In genomic region chr2:79275863-79276262, GRCh38 we compare ENCODE assay signal across 36 cellular contexts.
"Had no signal": no experiment of that assay in that cellular context is flagged by ENCODE, and none has a peak within 500 bp of the region (broad histone marks: within the 10 kb centered on the region; RNA-seq: fewer than 3 reads in every experiment).

No MANE protein-coding gene starts in this region.

- H3K27ac Mint-ChIP-seq: activated B cell treated with CpG ODN at 0.5 μM for 24 hours; activated CD4-positive, alpha-beta memory T cell treated with anti-CD3 and anti-CD28 coated beads for 36 hours; activated CD4-positive, alpha-beta T cell treated with anti-CD3 and anti-CD28 coated beads, Interleukin-2, amount 10 ng/mL, durations not matched to agents 24 days and 14 days; activated CD8-positive, alpha-beta memory T cell treated with anti-CD3 and anti-CD28 coated beads, Interleukin-2, amount 10 ng/mL, durations not matched to agents 7 days and 5 days; activated CD8-positive, alpha-beta T cell treated with anti-CD3 and anti-CD28 coated beads, Interleukin-2, amount 10 ng/mL, durations not matched to agents 7 days and 5 days; activated naive CD4-positive, alpha-beta T cell treated with anti-CD3 and anti-CD28 coated beads, Interleukin-2, amount 10 ng/mL, durations not matched to agents 7 days and 5 days; activated naive CD4-positive, alpha-beta T cell treated with anti-CD3 and anti-CD28 coated beads, Interleukin-2, amount 50 U/mL, for 24 hours; activated naive CD8-positive, alpha-beta T cell; activated naive CD8-positive, alpha-beta T cell treated with anti-CD3 and anti-CD28 coated beads, Interleukin-2, amount 10 ng/mL, durations not matched to agents 7 days and 5 days; activated naive CD8-positive, alpha-beta T cell treated with anti-CD3 and anti-CD28 coated beads, Interleukin-2, amount 50 U/mL, for 24 hours; activated T-cell treated with anti-CD3 and anti-CD28 coated beads, Interleukin-2, amount 50 U/mL, for 24 hours; activated T-helper 2 cell treated with anti-CD3 and anti-CD28 coated beads, Interferon-gamma antibody, Interleukin-2, Interleukin-4, amounts not matched to agents 10 μg/mL and 5 μg/mL and 100 μg/mL, durations not matched to agents 14 hours and 24 hours and 36 hours; brain; T-helper 1 cell treated with Interleukin-12 subunit alpha and Interleukin-12 subunit beta and Interleukin-4 antibody, amounts not matched to agents 30 μg/mL and 1 μg/mL, for 36 hours; T-helper 2 cell treated with Interferon-gamma antibody and Interleukin-4, amounts not matched to agents 5 μg/mL and 100 μg/mL, for 36 hours had no signal

- H3K4me1 ChIP-seq: ascending aorta had no signal

- H3K27ac ChIP-seq: ascending aorta, cardiac muscle cell, WERI-Rb-1 had no signal

- H3K27me3 ChIP-seq: ascending aorta, cardiac muscle cell had no signal

- H3K4me1 Mint-ChIP-seq: activated B cell treated with CpG ODN at 0.5 μM for 24 hours; activated CD4-positive, alpha-beta T cell treated with anti-CD3 and anti-CD28 coated beads, Interleukin-2, amount 10 ng/mL, durations not matched to agents 24 days and 14 days; activated CD8-positive, alpha-beta memory T cell treated with anti-CD3 and anti-CD28 coated beads, Interleukin-2, amount 10 ng/mL, durations not matched to agents 7 days and 5 days; activated naive CD4-positive, alpha-beta T cell treated with anti-CD3 and anti-CD28 coated beads, Interleukin-2, amount 10 ng/mL, durations not matched to agents 7 days and 5 days; activated naive CD4-positive, alpha-beta T cell treated with anti-CD3 and anti-CD28 coated beads, Interleukin-2, amount 50 U/mL, for 24 hours; activated naive CD8-positive, alpha-beta T cell treated with anti-CD3 and anti-CD28 coated beads, Interleukin-2, amount 10 ng/mL, durations not matched to agents 7 days and 5 days; activated naive CD8-positive, alpha-beta T cell treated with anti-CD3 and anti-CD28 coated beads, Interleukin-2, amount 50 U/mL, for 24 hours; brain; central memory CD8-positive, alpha-beta T cell had no signal

- H3K4me3 ChIP-seq: ascending aorta, cardiac muscle cell had no signal

- H3K9me3 Mint-ChIP-seq: activated naive CD4-positive, alpha-beta T cell treated with anti-CD3 and anti-CD28 coated beads, Interleukin-2, amount 50 U/mL, for 24 hours had no signal

- H3K9me3 ChIP-seq: ascending aorta had no signal

- H3K36me3 Mint-ChIP-seq: activated CD4-positive, alpha-beta memory T cell treated with anti-CD3 and anti-CD28 coated beads for 36 hours; activated CD8-positive, alpha-beta memory T cell treated with anti-CD3 and anti-CD28 coated beads, Interleukin-2, amount 10 ng/mL, durations not matched to agents 7 days and 5 days; activated naive CD4-positive, alpha-beta T cell treated with anti-CD3 and anti-CD28 coated beads, Interleukin-2, amount 10 ng/mL, durations not matched to agents 7 days and 5 days; activated naive CD4-positive, alpha-beta T cell treated with anti-CD3 and anti-CD28 coated beads, Interleukin-2, amount 50 U/mL, for 24 hours; activated naive CD8-positive, alpha-beta T cell; activated naive CD8-positive, alpha-beta T cell treated with anti-CD3 and anti-CD28 coated beads, Interleukin-2, amount 10 ng/mL, durations not matched to agents 7 days and 5 days; brain had no signal

- DNase-seq: activated B cell treated with CpG ODN at 0.5 μM for 24 hours; activated CD4-positive, alpha-beta memory T cell treated with anti-CD3 and anti-CD28 coated beads for 36 hours; activated CD4-positive, alpha-beta T cell treated with anti-CD3 and anti-CD28 coated beads for 4 hours; activated CD4-positive, alpha-beta T cell treated with anti-CD3 and anti-CD28 coated beads, Interleukin-2, amount 10 ng/mL, durations not matched to agents 24 days and 14 days; activated CD4-positive, alpha-beta T cell treated with anti-CD3 and anti-CD28 coated beads, Interleukin-2, amount 50 U/mL, for 1 hour; activated CD4-positive, alpha-beta T cell treated with anti-CD3 and anti-CD28 coated beads, Interleukin-2, amount 50 U/mL, for 4 hours; activated CD4-positive, CD25-positive, alpha-beta regulatory T cell treated with anti-CD3 and anti-CD28 coated beads, Interleukin-2, amount 50 U/mL, for 72 hours; activated CD8-positive, alpha-beta memory T cell treated with anti-CD3 and anti-CD28 coated beads for 24 hours; activated CD8-positive, alpha-beta memory T cell treated with anti-CD3 and anti-CD28 coated beads, Interleukin-2, amount 10 ng/mL, durations not matched to agents 7 days and 5 days; activated CD8-positive, alpha-beta memory T cell treated with anti-CD3 and anti-CD28 coated beads, Interleukin-2, amount 50 U/mL, for 48 hours; activated CD8-positive, alpha-beta T cell treated with anti-CD3 and anti-CD28 coated beads, Interleukin-2, amount 10 ng/mL, durations not matched to agents 7 days and 5 days; activated effector memory CD4-positive, alpha-beta T cell treated with Interleukin-2 at 50 U/mL for 16 hours; activated gamma-delta T cell; activated naive CD4-positive, alpha-beta T cell treated with anti-CD3 and anti-CD28 coated beads, Interleukin-2, amount 10 ng/mL, durations not matched to agents 7 days and 5 days; activated naive CD4-positive, alpha-beta T cell treated with Interleukin-2 at 50 U/mL for 16 hours; activated naive CD8-positive, alpha-beta T cell treated with anti-CD3 and anti-CD28 coated beads, Interleukin-2, amount 10 ng/mL, durations not matched to agents 7 days and 5 days; activated naive CD8-positive, alpha-beta T cell treated with anti-CD3 and anti-CD28 coated beads, Interleukin-2, amount 50 U/mL, for 24 hours; activated T-cell treated with anti-CD3 and anti-CD28 coated beads, Interleukin-2, amount 50 U/mL, for 24 hours; activated T-cell treated with anti-CD3 and anti-CD28 coated beads, Interleukin-2, amount 50 U/mL, for 48 hours; amygdala; anterior cingulate cortex; caudate nucleus; cerebellar nuclear complex; T-helper 1 cell; T-helper 2 cell; T-helper 9 cell; WERI-Rb-1 had no signal

- H3K4me3 Mint-ChIP-seq: activated B cell treated with CpG ODN at 0.5 μM for 24 hours; activated CD4-positive, alpha-beta memory T cell treated with anti-CD3 and anti-CD28 coated beads for 36 hours; activated CD4-positive, alpha-beta T cell treated with anti-CD3 and anti-CD28 coated beads, Interleukin-2, amount 10 ng/mL, durations not matched to agents 24 days and 14 days; activated CD8-positive, alpha-beta memory T cell treated with anti-CD3 and anti-CD28 coated beads, Interleukin-2, amount 10 ng/mL, durations not matched to agents 7 days and 5 days; activated CD8-positive, alpha-beta T cell treated with anti-CD3 and anti-CD28 coated beads, Interleukin-2, amount 10 ng/mL, durations not matched to agents 7 days and 5 days; activated naive CD4-positive, alpha-beta T cell treated with anti-CD3 and anti-CD28 coated beads, Interleukin-2, amount 10 ng/mL, durations not matched to agents 7 days and 5 days; activated naive CD4-positive, alpha-beta T cell treated with anti-CD3 and anti-CD28 coated beads, Interleukin-2, amount 50 U/mL, for 24 hours; activated naive CD8-positive, alpha-beta T cell; activated naive CD8-positive, alpha-beta T cell treated with anti-CD3 and anti-CD28 coated beads, Interleukin-2, amount 10 ng/mL, durations not matched to agents 7 days and 5 days; activated naive CD8-positive, alpha-beta T cell treated with anti-CD3 and anti-CD28 coated beads, Interleukin-2, amount 50 U/mL, for 24 hours; activated T-cell treated with anti-CD3 and anti-CD28 coated beads, Interleukin-2, amount 50 U/mL, for 24 hours; brain; central memory CD8-positive, alpha-beta T cell; T-helper 1 cell treated with Interleukin-12 subunit alpha and Interleukin-12 subunit beta and Interleukin-4 antibody, amounts not matched to agents 30 μg/mL and 1 μg/mL, for 36 hours; T-helper 2 cell treated with Interferon-gamma antibody and Interleukin-4, amounts not matched to agents 5 μg/mL and 100 μg/mL, for 36 hours had no signal

- H3K27me3 Mint-ChIP-seq: activated B cell treated with CpG ODN at 0.5 μM for 24 hours; activated CD4-positive, alpha-beta memory T cell treated with anti-CD3 and anti-CD28 coated beads for 36 hours; activated CD4-positive, alpha-beta T cell treated with anti-CD3 and anti-CD28 coated beads, Interleukin-2, amount 10 ng/mL, durations not matched to agents 24 days and 14 days; activated CD8-positive, alpha-beta memory T cell treated with anti-CD3 and anti-CD28 coated beads, Interleukin-2, amount 10 ng/mL, durations not matched to agents 7 days and 5 days; activated naive CD4-positive, alpha-beta T cell treated with anti-CD3 and anti-CD28 coated beads, Interleukin-2, amount 10 ng/mL, durations not matched to agents 7 days and 5 days; activated naive CD4-positive, alpha-beta T cell treated with anti-CD3 and anti-CD28 coated beads, Interleukin-2, amount 50 U/mL, for 24 hours; activated naive CD8-positive, alpha-beta T cell; activated naive CD8-positive, alpha-beta T cell treated with anti-CD3 and anti-CD28 coated beads, Interleukin-2, amount 10 ng/mL, durations not matched to agents 7 days and 5 days; activated naive CD8-positive, alpha-beta T cell treated with anti-CD3 and anti-CD28 coated beads, Interleukin-2, amount 50 U/mL, for 24 hours; activated T-cell treated with anti-CD3 and anti-CD28 coated beads, Interleukin-2, amount 50 U/mL, for 24 hours; central memory CD8-positive, alpha-beta T cell had no signal

- ATAC-seq: activated CD8-positive, alpha-beta memory T cell treated with anti-CD3 and anti-CD28 coated beads, Interleukin-2, amount 10 ng/mL, durations not matched to agents 7 days and 5 days; activated CD8-positive, alpha-beta T cell treated with anti-CD3 and anti-CD28 coated beads, Interleukin-2, amount 10 ng/mL, durations not matched to agents 7 days and 5 days; activated naive CD8-positive, alpha-beta T cell treated with anti-CD3 and anti-CD28 coated beads, Interleukin-2, amount 50 U/mL, for 24 hours had no signal

- H3K36me3 ChIP-seq: ascending aorta, cardiac muscle cell, WERI-Rb-1 had no signal
